ENCODE assay signal across 18 cellular contexts in the genomic region with DNA sequence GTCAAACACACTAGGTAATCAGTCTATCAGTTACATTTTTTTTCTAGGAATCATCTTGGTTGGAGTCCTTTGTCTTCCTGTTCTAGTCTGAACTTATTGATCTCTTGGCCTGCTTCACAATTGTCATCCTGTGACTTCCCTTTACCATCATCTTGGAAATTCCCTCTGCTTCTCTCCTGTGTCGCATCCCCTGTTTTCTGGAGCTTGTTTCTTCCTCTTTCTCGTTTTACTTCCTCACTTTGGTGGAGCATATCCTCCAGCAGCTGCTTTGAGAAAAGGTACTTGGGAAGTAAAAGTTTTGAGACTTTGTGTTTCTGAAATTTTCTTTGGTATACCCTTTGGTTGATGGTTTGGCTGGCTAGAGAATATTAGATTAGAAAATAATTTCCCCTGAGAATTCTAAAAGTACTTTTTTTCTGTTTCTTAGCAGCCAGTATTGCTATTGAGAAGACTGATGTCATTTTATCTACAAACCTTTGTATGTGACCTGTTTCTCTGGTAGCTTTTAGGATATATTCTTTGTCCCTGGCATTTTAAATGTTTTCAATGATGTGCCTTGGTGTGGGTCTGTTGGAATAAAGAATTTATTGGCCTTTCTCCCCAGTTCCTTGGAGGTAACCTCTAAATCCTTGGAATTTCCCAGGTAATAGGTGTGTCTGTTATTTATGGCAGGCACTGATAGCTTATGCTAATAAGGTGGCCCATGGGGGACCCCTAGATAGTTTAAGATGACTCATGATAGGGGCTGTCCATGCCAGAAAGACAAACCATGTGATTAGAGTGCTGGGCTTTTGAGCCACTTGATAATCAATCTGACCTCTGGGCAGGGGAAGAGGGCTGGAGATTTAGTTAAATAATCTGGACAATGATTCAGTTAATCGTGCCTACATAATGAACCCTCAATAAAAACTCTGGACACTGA.
"Had no signal": no experiment of that assay in that cellular context is flagged by ENCODE, and none has a peak within 500 bp of the region (broad histone marks: within the 10 kb centered on the region; RNA-seq: fewer than 3 reads in every experiment).

No MANE protein-coding gene starts in this region.

- H3K4me1 ChIP-seq: breast epithelium, sigmoid colon, upper lobe of left lung had no signal

- ATAC-seq: activated CD4-positive, alpha-beta T cell treated with anti-CD3 and anti-CD28 coated beads for 36 hours; esophagus mucosa; mucosa of descending colon had no signal

- H3K4me1 Mint-ChIP-seq: activated CD4-positive, alpha-beta memory T cell treated with anti-CD3 and anti-CD28 coated beads, Interleukin-2, amount 10 ng/mL, durations not matched to agents 7 days and 5 days; activated CD4-positive, alpha-beta T cell treated with anti-CD3 and anti-CD28 coated beads for 36 hours; activated naive CD8-positive, alpha-beta T cell treated with anti-CD3 and anti-CD28 coated beads, Interleukin-2, amount 10 ng/mL, durations not matched to agents 7 days and 5 days; nephron progenitor cell had no signal

- H3K9me3 ChIP-seq: breast epithelium had no signal

- H3K27me3 ChIP-seq: dorsolateral prefrontal cortex, upper lobe of left lung had no signal

- H3K36me3 ChIP-seq: breast epithelium, sigmoid colon, upper lobe of left lung, WERI-Rb-1 had no signal

- H3K27ac Mint-ChIP-seq: activated CD4-positive, alpha-beta memory T cell treated with anti-CD3 and anti-CD28 coated beads, Interleukin-2, amount 10 ng/mL, durations not matched to agents 7 days and 5 days; activated CD4-positive, alpha-beta T cell treated with anti-CD3 and anti-CD28 coated beads for 36 hours; activated naive CD8-positive, alpha-beta T cell treated with anti-CD3 and anti-CD28 coated beads, Interleukin-2, amount 10 ng/mL, durations not matched to agents 7 days and 5 days; nephron progenitor cell had no signal

- DNase-seq: activated CD4-positive, alpha-beta memory T cell treated with anti-CD3 and anti-CD28 coated beads, Interleukin-2, amount 10 ng/mL, durations not matched to agents 7 days and 5 days; activated CD4-positive, alpha-beta T cell treated with anti-CD3 and anti-CD28 coated beads for 36 hours; activated gamma-delta T cell; activated naive CD8-positive, alpha-beta T cell treated with anti-CD3 and anti-CD28 coated beads, Interleukin-2, amount 10 ng/mL, durations not matched to agents 7 days and 5 days; activated T-cell treated with anti-CD3 and anti-CD28 coated beads, Interleukin-2, amount 50 U/mL, for 48 hours; aorta; dorsolateral prefrontal cortex; glutamatergic neuron; immature natural killer cell; mucosa of descending colon; nephron progenitor cell; sigmoid colon; stimulated activated CD4-positive, alpha-beta T cell treated with anti-CD3 and anti-CD28 coated beads, Interleukin-2, amount 100 ng/mL, for 24 hours; stimulated activated naive CD4-positive, alpha-beta T cell treated with Interleukin-2 at 50 U/mL for 16 hours; upper lobe of left lung; WERI-Rb-1 had no signal

- H3K4me3 Mint-ChIP-seq: activated CD4-positive, alpha-beta memory T cell treated with anti-CD3 and anti-CD28 coated beads, Interleukin-2, amount 10 ng/mL, durations not matched to agents 7 days and 5 days; activated CD4-positive, alpha-beta T cell treated with anti-CD3 and anti-CD28 coated beads for 36 hours; activated naive CD8-positive, alpha-beta T cell treated with anti-CD3 and anti-CD28 coated beads, Interleukin-2, amount 10 ng/mL, durations not matched to agents 7 days and 5 days; immature natural killer cell; nephron progenitor cell had no signal

- H3K4me3 ChIP-seq: breast epithelium, dorsolateral prefrontal cortex, mucosa of descending colon, sigmoid colon, upper lobe of left lung had no signal

- H3K27ac ChIP-seq: breast epithelium, dorsolateral prefrontal cortex, sigmoid colon, upper lobe of left lung, WERI-Rb-1 had no signal

- H3K36me3 Mint-ChIP-seq: activated naive CD8-positive, alpha-beta T cell treated with anti-CD3 and anti-CD28 coated beads, Interleukin-2, amount 10 ng/mL, durations not matched to agents 7 days and 5 days had no signal
